8 cellular contexts compared by ENCODE assay signal in the genomic region with DNA sequence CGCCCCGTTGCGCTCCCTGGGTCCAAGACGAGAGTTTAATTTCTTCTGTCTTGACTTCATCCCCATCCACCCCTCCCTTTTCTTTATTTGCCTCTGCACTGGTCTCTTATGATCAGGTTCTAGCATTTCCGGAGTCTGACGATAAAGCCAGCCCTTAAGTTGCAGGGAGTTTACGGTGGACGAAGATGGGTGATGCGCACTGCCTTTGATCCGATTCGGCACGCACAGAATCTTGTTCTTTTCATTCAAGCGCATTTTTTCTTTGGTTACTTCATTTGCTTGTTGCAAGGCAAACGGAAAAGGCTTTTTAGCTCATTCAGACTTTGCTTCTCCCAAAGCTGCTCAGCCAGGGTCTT. TPM values are rescaled to one million over a fixed set of nuclear protein-coding genes. Genes with fewer than 3 reads are reported as not detected.
A peak's percentile ranks its signal among the peaks of the same experiment; 100 is the strongest.
DNase-seq lines count a peak whose midpoint lies in the region; ATAC-seq and TF ChIP-seq lines count a peak whose summit lies in the region.

No MANE protein-coding gene starts in this region.

- peak overlapping the region; percentile 72 for H3K4me3 ChIP-seq in Caco-2 (ENCODE audit: low read depth, low read length)
- peak overlapping the region; percentile 75 for H3K4me3 ChIP-seq in neuron (ENCODE audit: low read length)

- H3K27me3 Mint-ChIP-seq in Caco-2 (ENCODE audit: insufficient read depth, unreplicated experiment), result peaks cover 39% of the 10 kb centered on the region
- H3K27me3 Mint-ChIP-seq in IgD-negative memory B cell, result peaks cover 34% of the 10 kb centered on the region
- H3K27me3 Mint-ChIP-seq in dendritic cell treated with granulocyte-macrophage colony-stimulating factor and Interleukin-4, amounts not matched to agents 40 ng/mL and 50 ng/mL, for 4 days, result peaks cover 74% of the 10 kb centered on the region

- no peak overlapping the region for H3K27ac ChIP-seq in substantia nigra (ENCODE audit: low read depth, low read length, poor library complexity, severe bottlenecking)

- DNase-seq in Caco-2, result no peak
- DNase-seq in substantia nigra (lab: John Stamatoyannopoulos, UW), result no peak
- DNase-seq in NCI-H2196 (lab: John Stamatoyannopoulos, UW; ENCODE audit: unreplicated experiment), result no peak

- intact Hi-C loops in Caco-2 (cut with micrococcal nuclease; ENCODE audit: unreplicated experiment), result loop anchor here (2.0 to 10.0 kb wide), 2 partner anchors 23 to 159 kb away; no protein-coding TSS in a partner anchor
- intact Hi-C loops in dendritic cell treated with granulocyte-macrophage colony-stimulating factor and Interleukin-4, amounts not matched to agents 40 ng/mL and 50 ng/mL, for 4 days (cut with micrococcal nuclease), result no loop called here

- H3K9me3 ChIP-seq in Caco-2 (no peaks in the 10 kb centered on the region), neuron (ENCODE audit: low read length) (no peaks in the 10 kb centered on the region)

- CTCF ChIA-PET in Caco-2 (lab: Charles Lee), result interaction anchor here (0.5 to 1.9 kb wide), 4 partner anchors 24 to 317 kb away, joined by 3 to 8 read pairs (median 3); no protein-coding TSS in a partner anchor

- H3K27ac Mint-ChIP-seq in Caco-2 (ENCODE audit: unreplicated experiment) (no peak overlapping the region), IgD-negative memory B cell (no peak overlapping the region)
- H3K27ac Mint-ChIP-seq in dendritic cell treated with granulocyte-macrophage colony-stimulating factor and Interleukin-4, amounts not matched to agents 40 ng/mL and 50 ng/mL, for 4 days, result no peak overlapping the region

- TF ChIP-seq CTCF in Caco-2 (IDR thresholded peaks at IDR 0.05; ENCODE audit: insufficient read depth in 1 of 2, low read depth in 1 of 2, low read length in 1 of 2, severe bottlenecking in 1 of 2, unreplicated experiment in 1 of 2), result no peak

- no TSS peak for BruUV-seq in Caco-2 (replicated peaks; lab: Mats Ljungman, UMichigan)

- H3K4me1 ChIP-seq in Caco-2 (no peaks in the 10 kb centered on the region), neuron (ENCODE audit: insufficient read depth, low read length) (peaks cover 11% of the 10 kb centered on the region)

- H3K36me3 Mint-ChIP-seq in Caco-2 (ENCODE audit: insufficient read depth, unreplicated experiment), result no peaks in the 10 kb centered on the region
- H3K36me3 Mint-ChIP-seq in IgD-negative memory B cell, result no peaks in the 10 kb centered on the region
- H3K36me3 Mint-ChIP-seq in dendritic cell treated with granulocyte-macrophage colony-stimulating factor and Interleukin-4, amounts not matched to agents 40 ng/mL and 50 ng/mL, for 4 days (ENCODE audit: low read depth), result no peaks in the 10 kb centered on the region

- H3K27me3 ChIP-seq in Caco-2 (replicated peaks; ENCODE audit: control insufficient read depth, insufficient read depth, low read length), result peaks cover 3% of the 10 kb centered on the region
- H3K27me3 ChIP-seq in neuron (ENCODE audit: insufficient read depth, low read length), result peaks cover 59% of the 10 kb centered on the region

- peak overlapping the region; percentile 71 for H3K4me3 Mint-ChIP-seq in Caco-2 (ENCODE audit: unreplicated experiment)
- H3K4me3 Mint-ChIP-seq in IgD-negative memory B cell, result peak overlapping the region; percentile 11 to 86 (median 74)
- peak overlapping the region; percentile 80 for H3K4me3 Mint-ChIP-seq in dendritic cell treated with granulocyte-macrophage colony-stimulating factor and Interleukin-4, amounts not matched to agents 40 ng/mL and 50 ng/mL, for 4 days

- no peak for ATAC-seq in GM21786 (IDR thresholded peaks at IDR 0.05; ENCODE audit: unreplicated experiment)
- ATAC-seq in HG03460 (IDR thresholded peaks at IDR 0.05; ENCODE audit: unreplicated experiment), result no peak

- H3K9me3 Mint-ChIP-seq in Caco-2 (ENCODE audit: unreplicated experiment) (no peaks in the 10 kb centered on the region), IgD-negative memory B cell (peaks cover 0 to 3% (median 2%) of the 10 kb centered on the region in 3 donors)
- H3K9me3 Mint-ChIP-seq in dendritic cell treated with granulocyte-macrophage colony-stimulating factor and Interleukin-4, amounts not matched to agents 40 ng/mL and 50 ng/mL, for 4 days, result no peaks in the 10 kb centered on the region

- peak overlapping the region; percentile 100 for H2AFZ ChIP-seq in neuron (ENCODE audit: low read depth, low read length)

- H3K36me3 ChIP-seq in Caco-2 (ENCODE audit: control insufficient read depth, insufficient read depth, low read length) (no peaks in the 10 kb centered on the region), neuron (ENCODE audit: insufficient read depth, low read length) (no peaks in the 10 kb centered on the region)

- POLR2A ChIA-PET in Caco-2 (lab: Charles Lee), result no interaction called here

- H3K4me1 Mint-ChIP-seq in Caco-2 (ENCODE audit: low read depth, unreplicated experiment) (peaks cover 6% of the 10 kb centered on the region), IgD-negative memory B cell (peaks cover 3 to 8% (median 5%) of the 10 kb centered on the region in 3 donors)
- peaks cover 12% of the 10 kb centered on the region for H3K4me1 Mint-ChIP-seq in dendritic cell treated with granulocyte-macrophage colony-stimulating factor and Interleukin-4, amounts not matched to agents 40 ng/mL and 50 ng/mL, for 4 days (ENCODE audit: low read depth)

RNA-seq across cellular contexts. Expression of a gene that starts 0.5 kb away (rescaled TPM):
- 3.2 TPM in 2 replicates for total RNA-seq in Caco-2 (2022)
- 2.6 TPM for polyA plus RNA-seq in IgD-negative memory B cell
